ENCODE assay signal across 1 cellular context in genomic region chr19:46821512-46822359, GRCh38.
TF ChIP-seq lines count a peak whose summit lies in the region.

No MANE protein-coding gene starts in this region.

TF ChIP-seq in HepG2, 621 proteins besides CTCF, POLR2A, EP300 and RAD21 (continued from another document):
- TF ChIP-seq ZNF276 (CRISPR knock-in tag; IDR thresholded peaks at IDR 0.05; ENCODE audit: low read depth) (0 out of 2 replicates have a peak, but pooled peaks have one; percentile 58), ZNF644 (CRISPR knock-in tag; IDR thresholded peaks at IDR 0.05; ENCODE audit: low read depth) (no peak), SRY (CRISPR knock-in tag; IDR thresholded peaks at IDR 0.05) (peak; percentile 64; the same call in 1 of the 2 replicates), ZNF274 (CRISPR knock-in tag; IDR thresholded peaks at IDR 0.05) (peak; percentile 32; the same call in 1 of the 2 replicates), KMT2B (CRISPR knock-in tag; IDR thresholded peaks at IDR 0.05) (no peak), ZNF704 (CRISPR knock-in tag; IDR thresholded peaks at IDR 0.05; ENCODE audit: borderline replicate concordance) (peak; percentile 45; the same call in 1 of the 2 replicates), ZFX (CRISPR knock-in tag; IDR thresholded peaks at IDR 0.05; ENCODE audit: low read depth) (peak; percentile 74), ZNF687 (CRISPR knock-in tag; IDR thresholded peaks at IDR 0.05) (peak; percentile 84), ATF7-NPFF (CRISPR knock-in tag; IDR thresholded peaks at IDR 0.05; ENCODE audit: low read depth) (0 out of 2 replicates have a peak, but pooled peaks have one; percentile 10), ZNF549 (CRISPR knock-in tag; IDR thresholded peaks at IDR 0.05) (no peak), ARID4A (CRISPR knock-in tag; IDR thresholded peaks at IDR 0.05; ENCODE audit: borderline replicate concordance) (peak; percentile 18; the same call in 1 of the 2 replicates), ZNF788 (CRISPR knock-in tag; IDR thresholded peaks at IDR 0.05; ENCODE audit: borderline replicate concordance) (0 out of 2 replicates have a peak, but pooled peaks have one; percentile 51), ELF3 (CRISPR knock-in tag; IDR thresholded peaks at IDR 0.05) (peak; percentile 73), MYPOP (CRISPR knock-in tag; IDR thresholded peaks at IDR 0.05) (0 out of 2 replicates have a peak, but pooled peaks have one; percentile 42), RERE (CRISPR knock-in tag; IDR thresholded peaks at IDR 0.05; ENCODE audit: low read depth) (no peak)
TF ChIP-seq in HepG2: peak in this region for 93.
